In genomic region chr15:92586383-92586910, GRCh38 we compare ENCODE assay signal across 1 cellular context.
TF ChIP-seq lines count a peak whose summit lies in the region.

No MANE protein-coding gene starts in this region.

TF ChIP-seq in GM12878, 131 proteins besides CTCF, POLR2A, EP300 and RAD21 (continued from another document):
- TF ChIP-seq SKIL (IDR thresholded peaks at IDR 0.05; ENCODE audit: low read depth, poor library complexity, severe bottlenecking) (no peak), ASH2L (IDR thresholded peaks at IDR 0.05; ENCODE audit: borderline replicate concordance, low read depth) (no peak), YBX1 (IDR thresholded peaks at IDR 0.05) (no peak), KDM1A (IDR thresholded peaks at IDR 0.05; ENCODE audit: borderline replicate concordance) (no peak), PRDM15 (CRISPR knock-in tag; IDR thresholded peaks at IDR 0.05) (no peak), HDAC2 (IDR thresholded peaks at IDR 0.05) (no peak), FOXM1 (IDR thresholded peaks at IDR 0.05; ENCODE audit: low read depth, low read length) (no peak), MAX (IDR thresholded peaks at IDR 0.05; ENCODE audit: low read depth, low read length) (no peak)
